Comparison of ENCODE assay signal across 31 cellular contexts in genomic region chr5:32840606-32841005, GRCh38.
"Had no signal": no experiment of that assay in that cellular context is flagged by ENCODE, and none has a peak within 500 bp of the region (broad histone marks: within the 10 kb centered on the region; RNA-seq: fewer than 3 reads in every experiment).

No MANE protein-coding gene starts in this region.

- H3K9ac ChIP-seq: KMS-11 had no signal

- H3K36me3 ChIP-seq: Peyer's patch, SJSA1 had no signal

- H3K4me3 ChIP-seq: Peyer's patch, SJSA1 had no signal

- H3K27me3 ChIP-seq: Peyer's patch, SJSA1 had no signal

- ATAC-seq: activated naive CD8-positive, alpha-beta T cell treated with anti-CD3 and anti-CD28 coated beads, Interleukin-2, amount 50 U/mL, for 24 hours; activated T-cell treated with anti-CD3 and anti-CD28 coated beads, Interleukin-2, amount 50 U/mL, for 4 hours; PC-3 had no signal

- H3K4me1 ChIP-seq: Peyer's patch had no signal

- H3K4me2 ChIP-seq: KMS-11 had no signal

- H3K27ac ChIP-seq: KMS-11, Peyer's patch, SJSA1, VCaP had no signal

- DNase-seq: activated B cell treated with CpG ODN at 0.5 μM for 24 hours; activated CD4-positive, alpha-beta memory T cell treated with anti-CD3 and anti-CD28 coated beads for 36 hours; activated CD4-positive, alpha-beta T cell treated with anti-CD3 and anti-CD28 coated beads for 4 hours; activated CD4-positive, alpha-beta T cell treated with anti-CD3 and anti-CD28 coated beads, Interleukin-2, amount 50 U/mL, for 1 hour; activated CD4-positive, CD25-positive, alpha-beta regulatory T cell treated with anti-CD3 and anti-CD28 coated beads, Interleukin-2, amount 50 U/mL, for 72 hours; activated CD8-positive, alpha-beta memory T cell treated with anti-CD3 and anti-CD28 coated beads, Interleukin-2, amount 50 U/mL, for 4 hours; activated naive CD4-positive, alpha-beta T cell treated with anti-CD3 and anti-CD28 coated beads, Interleukin-2, amount 10 ng/mL, durations not matched to agents 7 days and 5 days; activated naive CD8-positive, alpha-beta T cell treated with anti-CD3 and anti-CD28 coated beads, Interleukin-2, amount 50 U/mL, for 24 hours; activated T-cell treated with anti-CD3 and anti-CD28 coated beads for 4 hours; activated T-cell treated with anti-CD3 and anti-CD28 coated beads, Interleukin-2, amount 50 U/mL, for 4 hours; amniotic stem cell; aorta; NCI-H1105; NCI-H1417 treated with DMSO at 0.1 percent for 48 hours; NCI-H187 treated with DMSO at 0.1 percent for 48 hours; NCI-H2081; NCI-H2171 treated with DMSO at 0.1 percent for 48 hours; NCI-H226; NCI-H524 treated with DMSO at 0.1 percent for 48 hours; NK-92 treated with Interleukin-12 subunit alpha and Interleukin-12 subunit beta, amount 100 ng/mL, for 24 hours; PC-3; Peyer's patch; RPMI8226; SHP77 treated with DMSO at 0.1 percent for 48 hours; SW 1271; T-helper 1 cell; T-helper 2 cell; T-helper 9 cell had no signal

- H3K9me3 ChIP-seq: Peyer's patch, SJSA1 had no signal
